Comparison of ENCODE assay signal across 10 cellular contexts in genomic region chr4:40656221-40656863, GRCh38. TPM values are rescaled to one million over a fixed set of nuclear protein-coding genes. Genes with fewer than 3 reads are reported as not detected.
DNase-seq lines count a peak whose midpoint lies in the region; ATAC-seq, FAIRE-seq and TF ChIP-seq lines count a peak whose summit lies in the region.
"Had no signal": no experiment of that assay in that cellular context is flagged by ENCODE, and none has a peak within 500 bp of the region (broad histone marks: within the 10 kb centered on the region; RNA-seq: fewer than 3 reads in every experiment).

No MANE protein-coding gene starts in this region.

- SMC1A ChIA-PET in GM12878 (lab: Charles Lee; ENCODE audit: uncharacterized antibody, unreplicated experiment): interaction anchor here (0.6 to 3.8 kb wide), 25 partner anchors 10 to 349 kb away, joined by 3 to 39 read pairs (median 3); no protein-coding TSS in a partner anchor

- no peak for TF ChIP-seq POLR2A in GM12878 (IDR thresholded peaks at IDR 0.05; ENCODE audit: low read depth, low read length)

- H3K9me3 ChIP-seq in GM12878 (replicated peaks; ENCODE audit: control insufficient read depth, insufficient read depth, low read length) (no peaks in the 10 kb centered on the region), MG63 (no peaks in the 10 kb centered on the region)

- TF ChIP-seq RAD21 in GM12878 (IDR thresholded peaks at IDR 0.05; ENCODE audit: insufficient read depth, low read depth, low read length): no peak

- H4K20me1 ChIP-seq in GM12878 (ENCODE audit: control insufficient read depth, insufficient read depth): no peaks in the 10 kb centered on the region

- TF ChIP-seq EP300 in GM12878 (IDR thresholded peaks at IDR 0.05; ENCODE audit: borderline replicate concordance in 1 of 2, control insufficient read depth in 1 of 2, low read depth in 2 of 2, low read length in 2 of 2): peak in 1 of 2 experiments; percentile 79; a peak in 2 of 4 replicates

- peak; percentile 94 for ATAC-seq in GM18868 (IDR thresholded peaks at IDR 0.05; ENCODE audit: unreplicated experiment)
- ATAC-seq in GM21619 (IDR thresholded peaks at IDR 0.05; ENCODE audit: unreplicated experiment): peak; percentile 92
- ATAC-seq in HG03432 (IDR thresholded peaks at IDR 0.05; ENCODE audit: unreplicated experiment): peak; percentile 95
- ATAC-seq in GM12878: peak; percentile 95
- no peak for ATAC-seq in Right ventricle myocardium superior (ENCODE audit: poor library complexity)

- H3K36me3 ChIP-seq in GM12878 (ENCODE audit: control insufficient read depth in 2 of 2, insufficient read depth in 2 of 2, low read length in 1 of 2) (no peaks in the 10 kb centered on the region), MG63 (no peaks in the 10 kb centered on the region)

- intact Hi-C loops in GM12878 (cut with micrococcal nuclease; ENCODE audit: unreplicated experiment) (loop anchor here (1.0 to 2.0 kb wide), 3 partner anchors 16 to 33 kb away; no protein-coding TSS in a partner anchor), Right ventricle myocardium superior (cut with DNase I) (no loop called here)

- BruUV-seq in GM12878 (replicated peaks; lab: Mats Ljungman, UMichigan): TSS peak; percentile 74

- CTCF ChIA-PET in GM12878 (lab: Yijun Ruan, JAX): interaction anchor here (0.8 to 7.9 kb wide), 7 partner anchors 8 to 62 kb away, joined by 3 to 40 read pairs (median 4); no protein-coding TSS in a partner anchor

- FAIRE-seq in GM12878 (lab: Jason Lieb, UNC): peak; percentile 94
- no peak for FAIRE-seq in HTR-8/SVneo (lab: Jason Lieb, UNC)
- FAIRE-seq: frontal cortex had no signal

- in situ Hi-C loops in GM12878 (cut with MboI): loop anchor here (25.0 kb wide), 1 partner anchor 1981 kb away; no protein-coding TSS in a partner anchor

- H3K4me3 ChIP-seq in GM12878 (peak overlapping the region; percentile 35; the same call in 1 of the 2 replicates), MG63 (no peak overlapping the region)

- H3K4me2 ChIP-seq in GM12878 (ENCODE audit: control insufficient read depth, insufficient read depth): peak overlapping the region; percentile 44

- RAD21 ChIA-PET in GM12878 (lab: Charles Lee; ENCODE audit: unreplicated experiment): interaction anchor here (0.5 to 4.4 kb wide), 16 partner anchors 10 to 350 kb away, joined by 3 to 40 read pairs (median 8); partner anchors contain the start of gene RBM47

- H2AFZ ChIP-seq in GM12878 (ENCODE audit: control insufficient read depth, low read depth, low read length): peak overlapping the region; percentile 14; the same call in 1 of the 2 replicates

- POLR2A ChIA-PET in GM12878 (lab: Charles Lee): interaction anchor here (0.5 to 2.7 kb wide), 14 partner anchors 10 to 125 kb away, joined by 3 to 19 read pairs (median 4); no protein-coding TSS in a partner anchor

- 2% methylated on average over 9 of the region's 9 CpGs for WGBS in GM12878 (ENCODE audit: insufficient coverage, insufficient replicate concordance, low lambda C conversion rate, missing lambda C conversion rate)

- TF ChIP-seq CTCF in GM12878 (IDR thresholded peaks at IDR 0.05 in 2 of 3, conservative IDR thresholded peaks at IDR 0.05 in 1 of 3; ENCODE audit: control insufficient read depth in 2 of 3, extremely low read depth in 1 of 3, insufficient read depth in 1 of 3, low read depth in 3 of 3, low read length in 3 of 3): no peak

- H3K27me3 ChIP-seq in GM12878 (replicated peaks in 1 of 2; ENCODE audit: control insufficient read depth in 2 of 2, insufficient read depth in 2 of 2, low read length in 1 of 2) (no peaks in the 10 kb centered on the region), MG63 (no peaks in the 10 kb centered on the region)

- H3K79me2 ChIP-seq in GM12878 (ENCODE audit: control insufficient read depth, insufficient read depth, low read length): no peaks in the 10 kb centered on the region

- peak overlapping the region; percentile 97 for H3K27ac ChIP-seq in GM12878 (ENCODE audit: control insufficient read depth, insufficient read depth)

- H3K9ac ChIP-seq in GM12878 (ENCODE audit: control insufficient read depth, insufficient read depth, low read length): peak overlapping the region; percentile 57

- peak; percentile 91 for DNase-seq in GM12878 (ENCODE audit: low read depth, low spot score)
- no peak for DNase-seq in effector CD4-positive, alpha-beta T cell
- no peak for DNase-seq in HTR-8/SVneo (ENCODE audit: insufficient read length, low spot score)
- DNase-seq in Right ventricle myocardium superior: no peak
- no peak for DNase-seq in MG63
- DNase-seq: stimulated activated CD4-positive, alpha-beta T cell treated with anti-CD3 and anti-CD28 coated beads, Interleukin-4, amount 100 ng/mL, for 24 hours had no signal

- H3K4me1 ChIP-seq in GM12878 (ENCODE audit: control insufficient read depth, insufficient read depth, low read length): peaks cover 35% of the 10 kb centered on the region

TF ChIP-seq in GM12878, 131 proteins besides CTCF, POLR2A, EP300 and RAD21 (continues in another document):
- TF ChIP-seq RAD51 (IDR thresholded peaks at IDR 0.05) (no peak), SIX5 (IDR thresholded peaks at IDR 0.05; ENCODE audit: low read depth, low read length, severe bottlenecking) (no peak), RELA (IDR thresholded peaks at IDR 0.05; ENCODE audit: borderline replicate concordance, partially characterized antibody) (no peak), STAT3 (IDR thresholded peaks at IDR 0.05; ENCODE audit: low read depth, low read length) (0 out of 2 replicates have a peak, but pooled peaks have one; percentile 0), CEBPB (IDR thresholded peaks at IDR 0.05; ENCODE audit: borderline replicate concordance in 1 of 2, low read depth in 2 of 2, low read length in 2 of 2) (no peak), CHD4 (IDR thresholded peaks at IDR 0.05) (peak; percentile 46; the same call in 1 of the 2 replicates), CHD1 (IDR thresholded peaks at IDR 0.05; ENCODE audit: low read depth, low read length) (no peak), SPI1 (IDR thresholded peaks at IDR 0.05; ENCODE audit: borderline replicate concordance, insufficient read depth, low read depth, low read length) (peak; percentile 97), SREBF1 (IDR thresholded peaks at IDR 0.05; ENCODE audit: low read length) (no peak), CREM (IDR thresholded peaks at IDR 0.05; ENCODE audit: low read depth) (peak; percentile 54; the same call in 1 of the 2 replicates), MLLT1 (IDR thresholded peaks at IDR 0.05) (no peak; the same call in 1 of the 2 replicates), HDGF (IDR thresholded peaks at IDR 0.05) (0 out of 2 replicates have a peak, but pooled peaks have one; percentile 21), SP1 (IDR thresholded peaks at IDR 0.05; ENCODE audit: low read depth, low read length) (peak; percentile 77), HCFC1 (IDR thresholded peaks at IDR 0.05; ENCODE audit: low read length) (no peak), E4F1 (IDR thresholded peaks at IDR 0.05; ENCODE audit: borderline replicate concordance, partially characterized antibody) (no peak)

RNA-seq across cellular contexts. Expression of gene RBM47, which starts 26.7 kb away (rescaled TPM):
- total RNA-seq in GM12878 (2013; cell fraction: nucleolus; rRNA removed): 158 and 160 TPM in 2 replicates
- 40.6 and 43.1 TPM in 2 replicates for total RNA-seq in GM12878 (2014; rRNA removed)
- 23.7 and 24.4 TPM in 2 replicates for total RNA-seq in GM12878 (2014; rRNA removed; fragmentation: Illumina TruSeq; extraction: Trizol)
- 43.0 and 45.0 TPM in 2 replicates for total RNA-seq in GM12878 (2021)
- polyA plus RNA-seq in GM12878 (2011; ENCODE audit: low read depth): 12.4 TPM
- polyA plus RNA-seq in GM12878 (2011; rRNA removed): 21.8 and 23.6 TPM in 2 replicates
- polyA plus RNA-seq in GM12878 (2011; cell fraction: cytosol; rRNA removed): 25.9 and 36.2 TPM in 2 replicates
- 29.5 and 41.9 TPM in 2 replicates for polyA plus RNA-seq in GM12878 (2011; cell fraction: nucleus; rRNA removed)
- polyA plus RNA-seq in GM12878 (2012): 12.3 and 16.9 TPM in 2 replicates
- 16.9 and 18.1 TPM in 2 replicates for polyA plus RNA-seq in GM12878 (2014; fragmentation: Illumina TruSeq; extraction: Trizol)
- 10 to 100 TPM in 1 of 2 experiments, 1 to 10 TPM in 1; 7.9 to 10.1 TPM for polyA plus RNA-seq in GM12878 (2014; fragmentation: Nextera tagmentation; extraction: Ambion mirVana)
- polyA plus RNA-seq in GM12878 (2014; rRNA removed): 33.6 and 37.1 TPM in 2 replicates
- polyA plus RNA-seq in GM12878 (2016; fragmentation: Nextera tagmentation; extraction: Ambion mirVana): 10 to 100 TPM; 40.5 to 40.6 TPM
- 32.3 and 53.0 TPM in 2 replicates for polyA minus RNA-seq in GM12878 (2011; rRNA and poly(A)+ RNA removed)
- 22.3 and 26.3 TPM in 2 replicates for polyA minus RNA-seq in GM12878 (2011; cell fraction: cytosol; rRNA and poly(A)+ RNA removed)
- polyA minus RNA-seq in GM12878 (2011; cell fraction: nucleus; rRNA and poly(A)+ RNA removed): 31.8 and 53.8 TPM in 2 replicates
- total RNA-seq in Right ventricle myocardium superior: 2.4 TPM
- 0.66 TPM in 1 of 2 replicates, not detected in the other for total RNA-seq in MG63 (2014; rRNA removed; shearing (Covaris generic); ENCODE audit: low replicate concordance)
